ENCODE assay signal across 22 cellular contexts in genomic region chr3:141816958-141817357, GRCh38. TPM values are rescaled to one million over a fixed set of nuclear protein-coding genes. Genes with fewer than 3 reads are reported as not detected.
"Had no signal": no experiment of that assay in that cellular context is flagged by ENCODE, and none has a peak within 500 bp of the region (broad histone marks: within the 10 kb centered on the region; RNA-seq: fewer than 3 reads in every experiment).

No MANE protein-coding gene starts in this region.

- H3K27ac ChIP-seq: epithelial cell of prostate, neutrophil, skin epidermis, transverse colon had no signal

- H3K4me3 ChIP-seq: skin epidermis, transverse colon had no signal

- H3K9me3 ChIP-seq: neutrophil, transverse colon had no signal

- ATAC-seq: activated CD8-positive, alpha-beta T cell treated with anti-CD3 and anti-CD28 coated beads for 36 hours; activated T-cell treated with anti-CD3 and anti-CD28 coated beads, Interleukin-2, amount 50 U/mL, for 72 hours; effector memory CD8-positive, alpha-beta T cell; left ventricle myocardium superior; natural killer cell; stimulated activated naive CD8-positive, alpha-beta T cell treated with anti-CD3 and anti-CD28 coated beads, Interleukin-15, Interleukin-2, amounts not matched to agents 100 U/mL and 50 U/mL, for 24 hours; WTC11 had no signal

- DNase-seq: activated CD4-positive, alpha-beta T cell treated with anti-CD3 and anti-CD28 coated beads for 4 hours; activated CD8-positive, alpha-beta memory T cell treated with anti-CD3 and anti-CD28 coated beads, Interleukin-2, amount 50 U/mL, for 4 hours; activated CD8-positive, alpha-beta T cell treated with anti-CD3 and anti-CD28 coated beads for 36 hours; activated gamma-delta T cell; activated T-cell treated with anti-CD3 and anti-CD28 coated beads, Interleukin-2, amount 50 U/mL, for 72 hours; anterior cingulate cortex; effector memory CD8-positive, alpha-beta T cell; hypothalamus; left ventricle myocardium superior; mesendoderm; natural killer cell; stimulated activated CD4-positive, alpha-beta T cell treated with anti-CD3 and anti-CD28 coated beads, Interleukin-4, amount 100 ng/mL, for 4 hours; stimulated activated CD8-positive, alpha-beta memory T cell treated with anti-CD3 and anti-CD28 coated beads, Interleukin-4, amount 100 ng/mL, for 48 hours; stimulated activated naive CD8-positive, alpha-beta T cell treated with anti-CD3 and anti-CD28 coated beads, Interleukin-15, Interleukin-2, amounts not matched to agents 100 U/mL and 50 U/mL, for 24 hours; transverse colon had no signal

- H3K36me3 ChIP-seq: neutrophil, transverse colon had no signal

- H3K4me1 ChIP-seq: transverse colon had no signal

RNA-seq across cellular contexts. Expression of gene GRK7, which starts 53.8 kb away (rescaled TPM):
- total RNA-seq: activated T-cell treated with anti-CD3 and anti-CD28 coated beads, Interleukin-2, amount 50 U/mL, for 72 hours; glomerular endothelial cell; kidney epithelial cell; left ventricle myocardium superior; T-helper 2 cell treated with Interferon-gamma antibody and Interleukin-4, amounts not matched to agents 100 ng/mL and 5 ng/mL, for 36 hours; WTC11 had no signal
